Comparison of ENCODE assay signal across 1 cellular context in the genomic region with DNA sequence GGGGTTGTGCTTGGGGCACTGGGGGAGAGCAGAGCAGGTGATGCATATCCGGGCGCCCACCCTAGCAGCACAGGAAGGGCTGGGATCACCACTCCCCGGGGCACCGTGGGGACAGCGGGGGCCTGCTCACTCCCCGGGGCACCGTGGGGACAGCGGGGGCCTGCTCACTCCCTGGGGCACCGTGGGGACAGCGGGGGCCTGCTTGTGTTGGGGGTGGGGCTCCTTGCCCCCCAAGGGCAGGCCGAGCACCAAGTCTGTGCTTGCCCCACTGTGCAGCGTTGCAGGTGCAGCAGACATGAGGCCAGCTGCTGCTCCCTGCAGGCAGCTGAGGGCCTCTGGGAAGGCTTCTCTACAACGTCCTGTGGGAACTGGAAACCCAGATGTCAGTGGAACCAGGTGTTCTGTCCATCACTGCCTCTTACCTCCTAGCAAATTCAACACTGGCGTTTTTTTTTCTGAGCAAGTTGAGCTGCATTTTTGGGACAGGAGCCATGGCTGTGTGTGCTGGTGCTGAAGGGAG.
TF ChIP-seq lines count a peak whose summit lies in the region.

No MANE protein-coding gene starts in this region.

TF ChIP-seq in GM23338, 12 proteins besides CTCF, POLR2A, EP300 and RAD21:
- TF ChIP-seq ZNF331 (CRISPR knock-in tag; IDR thresholded peaks at IDR 0.05; ENCODE audit: low read depth) (no peak), EZH2phosphoT487 (IDR thresholded peaks at IDR 0.05; ENCODE audit: unreplicated experiment) (no peak), STAT1 (IDR thresholded peaks at IDR 0.05; ENCODE audit: unreplicated experiment) (no peak), NANOG (IDR thresholded peaks at IDR 0.05; ENCODE audit: borderline replicate concordance) (no peak)
